Comparison of ENCODE assay signal across 1 cellular context in genomic region chr4:8586671-8587468, GRCh38.
A peak's percentile ranks its signal among the peaks of the same experiment; 100 is the strongest.
TF ChIP-seq lines count a peak whose summit lies in the region.

No MANE protein-coding gene starts in this region.

TF ChIP-seq in GM12878, 131 proteins besides CTCF, POLR2A, EP300 and RAD21:
- TF ChIP-seq NR2C1 (IDR thresholded peaks at IDR 0.05) (no peak), SMC3 (IDR thresholded peaks at IDR 0.05; ENCODE audit: borderline replicate concordance, low read length) (0 out of 2 replicates have a peak, but pooled peaks have one; percentile 9), HDGF (IDR thresholded peaks at IDR 0.05) (no peak), GATAD2B (conservative IDR thresholded peaks at IDR 0.05; ENCODE audit: low read depth) (no peak), JUNB (IDR thresholded peaks at IDR 0.05) (no peak), CHD2 (IDR thresholded peaks at IDR 0.05; ENCODE audit: borderline replicate concordance, low read depth, low read length) (no peak)
